ENCODE assay signal across 1 cellular context in genomic region chr20:45080867-45081616, GRCh38.
TF ChIP-seq lines count a peak whose summit lies in the region.

No MANE protein-coding gene starts in this region.

TF ChIP-seq in K562, 482 proteins besides CTCF, POLR2A, EP300 and RAD21:
- TF ChIP-seq USF1 (CRISPR knock-in tag; IDR thresholded peaks at IDR 0.05) (no peak), ATF4 (CRISPR knock-in tag; IDR thresholded peaks at IDR 0.05) (no peak), CREB3 (tag; conservative IDR thresholded peaks at IDR 0.05; ENCODE audit: low read depth) (no peak), HDAC8 (tag; IDR thresholded peaks at IDR 0.05) (no peak), NR2C2 (CRISPR knock-in tag; IDR thresholded peaks at IDR 0.05) (no peak), NR2C2 (tag; IDR thresholded peaks at IDR 0.05) (no peak), ZNF778 (CRISPR knock-in tag; IDR thresholded peaks at IDR 0.05) (no peak), CREM (IDR thresholded peaks at IDR 0.05; ENCODE audit: low read depth) (no peak), TEAD1 (CRISPR knock-in tag; IDR thresholded peaks at IDR 0.05) (no peak), ZNF444 (CRISPR knock-in tag; IDR thresholded peaks at IDR 0.05) (no peak), ZFP30 (CRISPR knock-in tag; IDR thresholded peaks at IDR 0.05; ENCODE audit: borderline replicate concordance) (no peak)
